Comparison of ENCODE assay signal across 25 cellular contexts in the genomic region with DNA sequence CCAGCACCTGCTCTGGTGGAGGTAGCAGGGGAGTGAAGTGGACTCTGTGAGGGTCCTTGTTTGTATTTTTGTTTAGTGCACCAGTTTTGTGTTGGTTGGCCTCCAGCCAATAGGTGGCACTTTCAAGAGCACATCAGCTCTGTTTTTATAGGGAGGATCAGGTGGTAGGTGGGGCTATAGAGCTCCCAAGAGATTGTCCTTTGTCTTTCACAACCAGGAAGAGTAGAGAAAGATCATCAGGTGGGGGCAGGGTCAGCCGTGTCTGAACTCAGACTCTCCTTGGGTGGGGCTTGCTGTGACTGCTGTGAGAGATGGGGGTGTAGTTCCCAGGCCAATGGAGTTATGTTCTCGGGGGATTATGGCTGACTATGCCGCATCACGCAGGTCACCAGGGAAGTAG.
"Had no signal": no experiment of that assay in that cellular context is flagged by ENCODE, and none has a peak within 500 bp of the region (broad histone marks: within the 10 kb centered on the region; RNA-seq: fewer than 3 reads in every experiment).

No MANE protein-coding gene starts in this region.

- H3K27ac ChIP-seq: epithelial cell of prostate, gastrocnemius medialis, left lung, parathyroid adenoma, right lobe of liver, thoracic aorta, tibial nerve, upper lobe of left lung had no signal

- H3K36me3 Mint-ChIP-seq: mesothelial cell of epicardium; naive B cell; natural killer cell treated with Interleukin-12 subunit alpha and Interleukin-12 subunit beta and Interleukin-15 and Interleukin-18, amount 100 ng/mL, for 72 hours; stimulated activated naive B cell treated with anti-CD40 and anti-IgM and Interleukin-4, amounts not matched to agents 10 μg/mL and 1 μg/mL and 100 μg/mL, for 72 hours had no signal

- H3K27ac Mint-ChIP-seq: mesothelial cell of epicardium; naive B cell; natural killer cell treated with Interleukin-12 subunit alpha and Interleukin-12 subunit beta and Interleukin-15 and Interleukin-18, amount 100 ng/mL, for 72 hours; progenitor cell of endocrine pancreas; stimulated activated naive B cell treated with anti-CD40 and anti-IgM and Interleukin-4, amounts not matched to agents 10 μg/mL and 1 μg/mL and 100 μg/mL, for 72 hours; stimulated activated naive CD8-positive, alpha-beta T cell treated with anti-CD3 and anti-CD28 coated beads, Interleukin-15, Interleukin-2, amounts not matched to agents 100 ng/mL and 50 ng/mL, for 24 hours had no signal

- DNase-seq: cortex of kidney; effector CD4-positive, alpha-beta T cell; foreskin fibroblast; gastrocnemius medialis; head of caudate nucleus; kidney; left lung; mesenchymal stem cell; naive B cell; right lobe of liver; small intestine; stimulated activated CD4-positive, alpha-beta T cell treated with anti-CD3 and anti-CD28 coated beads, Interleukin-15, amount 100 ng/mL, for 24 hours; stimulated activated CD4-positive, alpha-beta T cell treated with anti-CD3 and anti-CD28 coated beads, Interleukin-2, amount 100 ng/mL, for 48 hours; stimulated activated naive B cell treated with anti-CD40 and anti-IgM and Interleukin-4, amounts not matched to agents 10 μg/mL and 1 μg/mL and 100 μg/mL, for 72 hours; upper lobe of left lung had no signal

- H3K9me3 Mint-ChIP-seq: natural killer cell treated with Interleukin-12 subunit alpha and Interleukin-12 subunit beta and Interleukin-15 and Interleukin-18, amount 100 ng/mL, for 72 hours had no signal

- H3K4me3 ChIP-seq: gastrocnemius medialis, left lung, mucosa of descending colon, right lobe of liver, thoracic aorta, tibial nerve, upper lobe of left lung had no signal

- H3K9ac ChIP-seq: parathyroid adenoma had no signal

- H3K4me1 ChIP-seq: gastrocnemius medialis, left lung, parathyroid adenoma, right lobe of liver, tibial nerve, upper lobe of left lung had no signal

- H3K4me3 Mint-ChIP-seq: mesothelial cell of epicardium; natural killer cell treated with Interleukin-12 subunit alpha and Interleukin-12 subunit beta and Interleukin-15 and Interleukin-18, amount 100 ng/mL, for 72 hours; neural crest cell; stimulated activated naive B cell treated with anti-CD40 and anti-IgM and Interleukin-4, amounts not matched to agents 10 μg/mL and 1 μg/mL and 100 μg/mL, for 72 hours; stimulated activated naive CD8-positive, alpha-beta T cell treated with anti-CD3 and anti-CD28 coated beads, Interleukin-15, Interleukin-2, amounts not matched to agents 100 ng/mL and 50 ng/mL, for 24 hours had no signal

- H3K36me3 ChIP-seq: gastrocnemius medialis, left lung, right lobe of liver, thoracic aorta, tibial nerve, upper lobe of left lung had no signal

- H3K4me1 Mint-ChIP-seq: mesothelial cell of epicardium; naive B cell; neural crest cell; stimulated activated naive B cell treated with anti-CD40 and anti-IgM and Interleukin-4, amounts not matched to agents 10 μg/mL and 1 μg/mL and 100 μg/mL, for 72 hours had no signal

- H3K27me3 ChIP-seq: gastrocnemius medialis, left lung, right lobe of liver, tibial nerve, upper lobe of left lung had no signal

- H2AFZ ChIP-seq: parathyroid adenoma had no signal

- H3K9me3 ChIP-seq: gastrocnemius medialis, right lobe of liver, upper lobe of left lung had no signal
